1 cellular context compared by ENCODE assay signal in the genomic region with DNA sequence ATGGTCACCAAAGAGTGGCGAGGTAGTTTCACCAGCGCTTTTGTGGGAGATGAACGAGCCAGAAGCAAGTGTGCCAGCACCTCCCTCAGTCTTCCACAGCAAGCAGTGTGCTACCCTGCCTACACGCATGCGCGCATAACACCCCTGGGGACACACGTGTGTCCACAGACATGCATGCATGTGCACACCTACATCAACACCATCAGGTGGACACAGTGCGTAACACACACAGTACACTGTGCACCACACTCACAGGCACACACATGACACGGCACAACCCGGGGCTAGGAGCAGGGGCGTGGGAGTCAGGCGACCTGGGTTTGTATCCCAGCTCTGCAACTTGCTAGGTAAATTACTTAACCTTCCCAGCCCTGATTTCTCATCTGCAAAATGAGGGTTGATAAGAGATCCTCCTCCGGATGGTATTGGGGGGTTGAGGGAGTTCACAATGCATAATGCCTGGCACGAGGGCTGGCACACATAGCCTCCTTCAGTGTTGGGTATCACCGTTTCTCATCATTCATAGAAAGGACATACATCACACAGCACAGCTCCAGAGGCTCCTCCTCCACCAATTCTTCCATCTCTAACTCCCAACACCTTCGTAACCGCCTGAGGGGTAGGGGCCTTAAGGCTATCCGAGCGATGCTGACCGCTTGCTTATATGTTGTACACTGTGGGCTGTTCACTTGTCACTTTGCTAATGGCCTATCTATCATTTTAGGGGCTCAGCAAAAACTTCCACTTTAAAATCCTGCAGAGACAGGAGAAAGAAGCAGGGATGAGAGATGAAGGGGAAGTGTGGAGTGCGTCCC.
TF ChIP-seq lines count a peak whose summit lies in the region.

No MANE protein-coding gene starts in this region.

TF ChIP-seq in WTC11, 78 proteins besides CTCF, POLR2A, EP300 and RAD21 (continued from another document):
- TF ChIP-seq, protein P1, sequence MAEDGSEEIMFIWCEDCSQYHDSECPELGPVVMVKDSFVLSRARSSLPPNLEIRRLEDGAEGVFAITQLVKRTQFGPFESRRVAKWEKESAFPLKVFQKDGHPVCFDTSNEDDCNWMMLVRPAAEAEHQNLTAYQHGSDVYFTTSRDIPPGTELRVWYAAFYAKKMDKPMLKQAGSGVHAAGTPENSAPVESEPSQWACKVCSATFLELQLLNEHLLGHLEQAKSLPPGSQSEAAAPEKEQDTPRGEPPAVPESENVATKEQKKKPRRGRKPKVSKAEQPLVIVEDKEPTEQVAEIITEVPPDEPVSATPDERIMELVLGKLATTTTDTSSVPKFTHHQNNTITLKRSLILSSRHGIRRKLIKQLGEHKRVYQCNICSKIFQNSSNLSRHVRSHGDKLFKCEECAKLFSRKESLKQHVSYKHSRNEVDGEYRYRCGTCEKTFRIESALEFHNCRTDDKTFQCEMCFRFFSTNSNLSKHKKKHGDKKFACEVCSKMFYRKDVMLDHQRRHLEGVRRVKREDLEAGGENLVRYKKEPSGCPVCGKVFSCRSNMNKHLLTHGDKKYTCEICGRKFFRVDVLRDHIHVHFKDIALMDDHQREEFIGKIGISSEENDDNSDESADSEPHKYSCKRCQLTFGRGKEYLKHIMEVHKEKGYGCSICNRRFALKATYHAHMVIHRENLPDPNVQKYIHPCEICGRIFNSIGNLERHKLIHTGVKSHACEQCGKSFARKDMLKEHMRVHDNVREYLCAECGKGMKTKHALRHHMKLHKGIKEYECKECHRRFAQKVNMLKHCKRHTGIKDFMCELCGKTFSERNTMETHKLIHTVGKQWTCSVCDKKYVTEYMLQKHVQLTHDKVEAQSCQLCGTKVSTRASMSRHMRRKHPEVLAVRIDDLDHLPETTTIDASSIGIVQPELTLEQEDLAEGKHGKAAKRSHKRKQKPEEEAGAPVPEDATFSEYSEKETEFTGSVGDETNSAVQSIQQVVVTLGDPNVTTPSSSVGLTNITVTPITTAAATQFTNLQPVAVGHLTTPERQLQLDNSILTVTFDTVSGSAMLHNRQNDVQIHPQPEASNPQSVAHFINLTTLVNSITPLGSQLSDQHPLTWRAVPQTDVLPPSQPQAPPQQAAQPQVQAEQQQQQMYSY (CRISPR knock-in tag; IDR thresholded peaks at IDR 0.05) = no peak
